8 cellular contexts compared by ENCODE assay signal in genomic region chr20:46348972-46349741, GRCh38. TPM values are rescaled to one million over a fixed set of nuclear protein-coding genes. Genes with fewer than 3 reads are reported as not detected.
A peak's percentile ranks its signal among the peaks of the same experiment; 100 is the strongest.
DNase-seq lines count a peak whose midpoint lies in the region; ATAC-seq and TF ChIP-seq lines count a peak whose summit lies in the region.

No MANE protein-coding gene starts in this region.

- H3K9me3 Mint-ChIP-seq in chondrocyte (ENCODE audit: low read depth) = no peaks in the 10 kb centered on the region

- H3K79me2 ChIP-seq in MM.1S (ENCODE audit: low read length) = no peaks in the 10 kb centered on the region

- peaks cover 5% of the 10 kb centered on the region for H3K27me3 ChIP-seq in MM.1S (replicated peaks; ENCODE audit: insufficient read depth, low read length)
- no peaks in the 10 kb centered on the region for H3K27me3 ChIP-seq in WERI-Rb-1 (ENCODE audit: insufficient read depth, low read depth, severe bottlenecking)

- no peak overlapping the region for H3K4me3 ChIP-seq in MM.1S (ENCODE audit: low read length)
- H3K4me3 ChIP-seq in WERI-Rb-1 (ENCODE audit: low read depth, low read length) = no peak overlapping the region

- H3K36me3 ChIP-seq in MM.1S (replicated peaks; ENCODE audit: insufficient read depth, low read length) (no peaks in the 10 kb centered on the region), WERI-Rb-1 (no peaks in the 10 kb centered on the region; the same call in 1 of the 2 replicates)

- H3K4me2 ChIP-seq in MM.1S (ENCODE audit: low read depth, low read length) = no peak overlapping the region

- intact Hi-C loops in left colon (cut with DNase I, micrococcal nuclease) = no loop called here

- peak; percentile 61 for ATAC-seq in left colon
- no peak for ATAC-seq in HG03457 (IDR thresholded peaks at IDR 0.05; ENCODE audit: unreplicated experiment)
- ATAC-seq in HG03442 (IDR thresholded peaks at IDR 0.05; ENCODE audit: unreplicated experiment) = no peak

- H3K4me3 Mint-ChIP-seq in chondrocyte (ENCODE audit: unreplicated experiment) = no peak overlapping the region

- H3K4me1 Mint-ChIP-seq in chondrocyte (ENCODE audit: low read depth) = peaks cover 20% of the 10 kb centered on the region

- no peak overlapping the region for H3K9ac ChIP-seq in MM.1S (ENCODE audit: low read length)

- H3K27ac ChIP-seq in MM.1S (ENCODE audit: low read length) = no peak overlapping the region
- peak overlapping the region; percentile 71 for H3K27ac ChIP-seq in WERI-Rb-1

- H2AFZ ChIP-seq in MM.1S (ENCODE audit: low read length) = no peak overlapping the region

- no peaks in the 10 kb centered on the region for H3K9me2 ChIP-seq in MM.1S (replicated peaks; ENCODE audit: insufficient read depth, low read length)

- H3K4me1 ChIP-seq in MM.1S (ENCODE audit: low read length) = peaks cover 11% of the 10 kb centered on the region

- no peaks in the 10 kb centered on the region for H3F3A ChIP-seq in MM.1S (ENCODE audit: insufficient read depth, low read length)

- H4K20me1 ChIP-seq in MM.1S (ENCODE audit: insufficient read depth, low read length) = no peaks in the 10 kb centered on the region

- TF ChIP-seq CTCF in MM.1S (IDR thresholded peaks at IDR 0.05; ENCODE audit: low read length) (peak; percentile 68), WERI-Rb-1 (IDR thresholded peaks at IDR 0.05; ENCODE audit: low read depth, low read length) (peak; percentile 94), chondrocyte (IDR thresholded peaks at IDR 0.05) (peak; percentile 81)

- H3K27ac Mint-ChIP-seq in chondrocyte (ENCODE audit: unreplicated experiment) = no peak overlapping the region

- H3K27me3 Mint-ChIP-seq in chondrocyte (ENCODE audit: low read depth) = peaks cover 17% of the 10 kb centered on the region

- no peaks in the 10 kb centered on the region for H3K9me3 ChIP-seq in MM.1S (replicated peaks; ENCODE audit: insufficient read depth, low read length)
- H3K9me3 ChIP-seq in WERI-Rb-1 (ENCODE audit: severe bottlenecking) = no peaks in the 10 kb centered on the region

- peaks cover 2% of the 10 kb centered on the region for H3K36me3 Mint-ChIP-seq in chondrocyte (ENCODE audit: low read depth)

- DNase-seq in EL (peak; percentile 47), MM.1S (no peak), WERI-Rb-1 (peak; percentile 84), chondrocyte (ENCODE audit: low spot score) (no peak), left colon (peak in 1 of 2 donors; percentile 66)
- DNase-seq in stimulated activated CD8-positive, alpha-beta memory T cell treated with anti-CD3 and anti-CD28 coated beads, Interleukin-2, amount 100 ng/mL, for 48 hours (ENCODE audit: low read depth in 2 of 2) = peak; percentile 27 to 30

RNA-seq across cellular contexts. Expression of gene CDH22, which starts 40.9 kb away (rescaled TPM):
- total RNA-seq in chondrocyte = not detected in 3 replicates
- under 1 TPM; 0.09 to 0.17 TPM for total RNA-seq in left colon

RNA-seq across cellular contexts. Expression of gene ELMO2, which starts 57.3 kb away (rescaled TPM):
- total RNA-seq in chondrocyte = 38.8 to 52.9 TPM (median 48.0 TPM) in 3 replicates
- total RNA-seq in left colon = 10 to 100 TPM; 25.3 to 30.2 TPM

Comparison
In these comparisons a context has a peak if more than half of its experiments do, and no peak if none do; other contexts are left out.
1. DNase-seq: peak in EL (single experiment), WERI-Rb-1 (single experiment) and stimulated activated CD8-positive, alpha-beta memory T cell treated with anti-CD3 and anti-CD28 coated beads, Interleukin-2, amount 100 ng/mL, for 48 hours (2 of 2); none in MM.1S (single experiment) and chondrocyte (single experiment).
2. Peak in every context shown above with its lines, with median percentiles within 50 percentile points of each other: CTCF ChIP-seq.